In the genomic region with DNA sequence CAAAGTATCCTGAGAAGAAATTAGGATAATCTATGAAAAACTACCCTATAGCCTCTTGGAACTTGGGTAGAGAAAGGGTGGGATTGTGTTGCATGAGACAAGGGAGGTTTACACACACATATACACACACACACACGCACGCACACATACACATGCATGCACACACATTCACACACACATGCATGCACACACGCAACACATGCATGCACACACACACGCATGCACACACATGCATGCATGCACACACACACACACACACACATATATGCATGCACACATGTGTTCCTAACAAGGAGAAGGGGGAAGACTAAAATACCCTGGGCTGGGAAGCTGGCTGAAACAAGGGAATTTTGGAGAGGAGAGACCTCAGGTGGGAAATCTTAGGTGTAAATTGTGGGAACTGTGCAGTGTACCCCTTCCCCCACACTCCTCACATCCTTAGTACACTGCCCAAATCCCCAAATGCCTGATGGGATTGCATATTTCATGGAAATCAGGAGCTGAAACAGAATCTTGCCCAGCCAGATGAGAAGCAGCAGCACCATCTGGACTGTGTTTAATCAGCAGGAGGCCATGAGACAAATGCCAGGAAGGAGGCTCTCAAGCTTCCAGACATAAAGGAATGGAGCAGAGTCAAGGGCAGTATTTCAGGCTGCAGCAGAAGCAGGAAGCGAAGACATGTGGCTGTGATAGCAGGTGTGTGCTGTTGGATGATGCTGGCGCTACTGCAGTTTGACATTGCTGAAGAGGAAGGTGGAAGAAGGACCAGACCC, we compare ENCODE assay signal across 11 cellular contexts. TPM values are rescaled to one million over a fixed set of nuclear protein-coding genes. Genes with fewer than 3 reads are reported as not detected.
DNase-seq lines count a peak whose midpoint lies in the region; TF ChIP-seq lines count a peak whose summit lies in the region.
"Had no signal": no experiment of that assay in that cellular context is flagged by ENCODE, and none has a peak within 500 bp of the region (broad histone marks: within the 10 kb centered on the region; RNA-seq: fewer than 3 reads in every experiment).

No MANE protein-coding gene starts in this region.

- H2AK5ac ChIP-seq in mesendoderm (ENCODE audit: low read length), result no peak overlapping the region

- H3K9ac ChIP-seq in GM23248 (no peak overlapping the region), mesendoderm (ENCODE audit: low read length) (no peak overlapping the region)

- H3K4me3 Mint-ChIP-seq in progenitor cell of endocrine pancreas (ENCODE audit: low read depth), result no peak overlapping the region

- H3K56ac ChIP-seq in mesendoderm (ENCODE audit: low read length), result no peak overlapping the region

- H4K8ac ChIP-seq in mesendoderm (ENCODE audit: low read depth, low read length), result no peak overlapping the region

- no peaks in the 10 kb centered on the region for H4K20me1 ChIP-seq in GM23248 (ENCODE audit: insufficient read depth)

- no peak overlapping the region for H3K4ac ChIP-seq in mesendoderm (ENCODE audit: low read depth, low read length)

- H3K27ac ChIP-seq in GM23248, result no peak overlapping the region
- no peak overlapping the region for H3K27ac ChIP-seq in mesendoderm (ENCODE audit: low read depth, low read length)

- H3K9me2 ChIP-seq in GM23248 (ENCODE audit: insufficient read depth), result no peaks in the 10 kb centered on the region

- DNase-seq in GM23248, result peak; percentile 27
- peak; percentile 90 for DNase-seq in NCI-H2171 treated with DMSO at 0.1 percent for 48 hours (lab: John Stamatoyannopoulos, UW)
- DNase-seq in astrocyte of the cerebellum (ENCODE audit: low read depth), result peak; percentile 6
- no peak for DNase-seq in progenitor cell of endocrine pancreas (ENCODE audit: low spot score, unreplicated experiment)
- no peak for DNase-seq in C1 segment of cervical spinal cord (lab: John Stamatoyannopoulos, UW)
- DNase-seq in stimulated activated naive CD4-positive, alpha-beta T cell treated with Interleukin-2 at 50 U/mL for 16 hours (lab: John Stamatoyannopoulos, UW), result no peak
- DNase-seq in mesendoderm, result no peak
- DNase-seq: activated T-cell treated with anti-CD3 and anti-CD28 coated beads, Interleukin-2, amount 50 U/mL, for 48 hours; Caco-2; effector memory CD4-positive, alpha-beta T cell; kidney glomerular epithelial cell had no signal

- H4K5ac ChIP-seq in mesendoderm (ENCODE audit: low read length), result no peak overlapping the region

- H3K4me2 ChIP-seq in GM23248 (ENCODE audit: unreplicated experiment) (no peak overlapping the region), mesendoderm (ENCODE audit: low read length) (no peak overlapping the region)

- H3K27me3 Mint-ChIP-seq in progenitor cell of endocrine pancreas, result peaks cover 3% of the 10 kb centered on the region

- H3K23ac ChIP-seq in mesendoderm (ENCODE audit: low read length), result no peak overlapping the region

- no peaks in the 10 kb centered on the region for H3K9me3 ChIP-seq in GM23248 (ENCODE audit: low read depth)
- H3K9me3 ChIP-seq: Caco-2 had no signal

- H3K36me3 ChIP-seq in GM23248 (ENCODE audit: low read depth) (no peaks in the 10 kb centered on the region), mesendoderm (ENCODE audit: control insufficient read depth, insufficient read depth, low read length) (no peaks in the 10 kb centered on the region)

- no peak overlapping the region for H2BK15ac ChIP-seq in mesendoderm (replicated peaks; ENCODE audit: low read depth)

- H3K27ac Mint-ChIP-seq in progenitor cell of endocrine pancreas, result peak overlapping the region; percentile 13

- H2AFZ ChIP-seq in GM23248, result no peak overlapping the region

- in situ Hi-C loops in GM23248 (cut with MboI), result no loop called here
- in situ Hi-C loops in astrocyte of the cerebellum (cut with HindIII; ENCODE audit: low sequenced_read_pairs), result loop anchor here (10.0 kb wide), 1 partner anchor 103 kb away; no protein-coding TSS in a partner anchor

- H3K36me3 Mint-ChIP-seq in progenitor cell of endocrine pancreas (ENCODE audit: insufficient read depth), result no peaks in the 10 kb centered on the region

- no peak overlapping the region for H2BK5ac ChIP-seq in mesendoderm (ENCODE audit: low read length)

- no peaks in the 10 kb centered on the region for H3K79me1 ChIP-seq in mesendoderm (ENCODE audit: low read length)

- H2BK120ac ChIP-seq in mesendoderm (ENCODE audit: low read depth, low read length), result no peak overlapping the region

- H3K9me3 Mint-ChIP-seq in progenitor cell of endocrine pancreas (ENCODE audit: low read depth), result no peaks in the 10 kb centered on the region

- no peak overlapping the region for H3K18ac ChIP-seq in mesendoderm (ENCODE audit: low read length)

- whole genome bisulfite sequencing in GM23248 (ENCODE audit: low coverage in 1 of 2, low lambda C conversion rate in 2 of 2, missing lambda C conversion rate in 2 of 2), 2 experiments, result 26% methylated on average over 6 of the region's 6 CpGs
- no CpG with 5 or more reads among the region's 6 CpGs for WGBS in mesendoderm (ENCODE audit: extremely low coverage, insufficient coverage, low lambda C conversion rate)

- H3K27me3 ChIP-seq in GM23248 (replicated peaks; ENCODE audit: insufficient read depth) (no peaks in the 10 kb centered on the region; the same call in 1 of the 2 replicates), mesendoderm (ENCODE audit: insufficient read depth, low read length, poor library complexity) (no peaks in the 10 kb centered on the region)

- H3K79me2 ChIP-seq in GM23248 (ENCODE audit: insufficient read depth) (no peaks in the 10 kb centered on the region), mesendoderm (ENCODE audit: control insufficient read depth, insufficient read depth, low read length) (no peaks in the 10 kb centered on the region)

- TF ChIP-seq CTCF in astrocyte of the cerebellum (IDR thresholded peaks at IDR 0.05; ENCODE audit: low read depth, low read length, missing control alignments), result no peak
- TF ChIP-seq CTCF in progenitor cell of endocrine pancreas (IDR thresholded peaks at IDR 0.05; ENCODE audit: unreplicated experiment), result no peak

- H3F3A ChIP-seq in GM23248 (ENCODE audit: insufficient read depth), result no peaks in the 10 kb centered on the region

- H3K4me1 Mint-ChIP-seq in progenitor cell of endocrine pancreas (ENCODE audit: low read depth), result peaks cover 14% of the 10 kb centered on the region

- H3K4me1 ChIP-seq in GM23248 (ENCODE audit: insufficient read depth), result no peaks in the 10 kb centered on the region
- no peaks in the 10 kb centered on the region for H3K4me1 ChIP-seq in mesendoderm (ENCODE audit: control insufficient read depth, low read depth, low read length)

- no peak overlapping the region for H3K4me3 ChIP-seq in GM23248
- H3K4me3 ChIP-seq in astrocyte of the cerebellum (ENCODE audit: low read depth, low read length), result no peak overlapping the region
- H3K4me3 ChIP-seq in mesendoderm (ENCODE audit: low read length), result no peak overlapping the region

RNA-seq across cellular contexts. Expression of gene POLD3, which starts 14.6 kb away (rescaled TPM):
- 8.4 and 10.4 TPM in 2 replicates for total RNA-seq in GM23248 (2014; rRNA removed; shearing (Covaris generic))
- 15.8 and 16.5 TPM in 2 replicates for polyA plus RNA-seq in GM23248 (2016; fragmentation: Nextera tagmentation; extraction: Ambion mirVana)
- total RNA-seq in progenitor cell of endocrine pancreas, result 26.6 and 27.9 TPM in 2 replicates
- polyA plus RNA-seq in mesendoderm (2013, experiment 1 of 2), result 25.4 TPM
- polyA plus RNA-seq in mesendoderm (2013, experiment 2 of 2), result 24.6 TPM

Comparison
In these comparisons a context has a peak if more than half of its experiments do, and no peak if none do; other contexts are left out.
1. DNase-seq: peak in GM23248 (single experiment), NCI-H2171 treated with DMSO at 0.1 percent for 48 hours (single experiment) and astrocyte of the cerebellum (single experiment); none in progenitor cell of endocrine pancreas (single experiment), C1 segment of cervical spinal cord (0 of 14), stimulated activated naive CD4-positive, alpha-beta T cell treated with Interleukin-2 at 50 U/mL for 16 hours (single experiment) and mesendoderm (single experiment).